Comparison of ENCODE assay signal across 9 cellular contexts in genomic region chr5:139787257-139787567, GRCh38. TPM values are rescaled to one million over a fixed set of nuclear protein-coding genes. Genes with fewer than 3 reads are reported as not detected.
DNase-seq lines count a peak whose midpoint lies in the region; ATAC-seq and TF ChIP-seq lines count a peak whose summit lies in the region.
"Had no signal": no experiment of that assay in that cellular context is flagged by ENCODE, and none has a peak within 500 bp of the region (broad histone marks: within the 10 kb centered on the region; RNA-seq: fewer than 3 reads in every experiment).

No MANE protein-coding gene starts in this region.

- no peaks in the 10 kb centered on the region for H3K27me3 ChIP-seq in Peyer's patch
- H3K27me3 ChIP-seq in gastroesophageal sphincter = no peaks in the 10 kb centered on the region

- peaks cover 50% of the 10 kb centered on the region for H3K27me3 Mint-ChIP-seq in stimulated activated naive CD8-positive, alpha-beta T cell treated with anti-CD3 and anti-CD28 coated beads, Interleukin-15, amount 100 ng/mL, for 72 hours

- H3K9me3 Mint-ChIP-seq in stimulated activated naive CD8-positive, alpha-beta T cell treated with anti-CD3 and anti-CD28 coated beads, Interleukin-15, amount 100 ng/mL, for 72 hours = no peaks in the 10 kb centered on the region
- H3K9me3 Mint-ChIP-seq: activated CD4-positive, alpha-beta T cell treated with anti-CD3 and anti-CD28 coated beads, Interleukin-2, amount 10 ng/mL, durations not matched to agents 7 days and 5 days had no signal

- no peak overlapping the region for H3K4me3 Mint-ChIP-seq in stimulated activated naive CD8-positive, alpha-beta T cell treated with anti-CD3 and anti-CD28 coated beads, Interleukin-15, amount 100 ng/mL, for 72 hours

- TF ChIP-seq POLR2A in Peyer's patch (IDR thresholded peaks at IDR 0.05) (no peak), gastroesophageal sphincter (IDR thresholded peaks at IDR 0.05) (no peak)

- H3K27ac Mint-ChIP-seq in stimulated activated naive CD8-positive, alpha-beta T cell treated with anti-CD3 and anti-CD28 coated beads, Interleukin-15, amount 100 ng/mL, for 72 hours = no peak overlapping the region
- H3K27ac Mint-ChIP-seq: activated CD4-positive, alpha-beta T cell treated with anti-CD3 and anti-CD28 coated beads, Interleukin-2, amount 10 ng/mL, durations not matched to agents 7 days and 5 days had no signal

- peaks cover 0 to 4% (median 0%) of the 10 kb centered on the region in 4 donors for H3K4me1 ChIP-seq in Peyer's patch
- H3K4me1 ChIP-seq in gastroesophageal sphincter = peaks cover 0 to 16% (median 5%) of the 10 kb centered on the region in 3 donors

- WGBS in gastroesophageal sphincter (ENCODE audit: low coverage in 1 of 2), 2 donors = no CpG with 5 or more reads among the region's 5 CpGs

- ATAC-seq in GM21515 (IDR thresholded peaks at IDR 0.05; ENCODE audit: unreplicated experiment) (peak; percentile 13), gastroesophageal sphincter (peak; percentile 4), HG02884 (IDR thresholded peaks at IDR 0.05; ENCODE audit: unreplicated experiment) (no peak)
- peak; percentile 8 for ATAC-seq in stimulated activated naive CD8-positive, alpha-beta T cell treated with anti-CD3 and anti-CD28 coated beads, Interleukin-15, amount 100 ng/mL, for 72 hours

- intact Hi-C loops in posterior vena cava (cut with DNase I) = loop anchor here (5.0 kb wide), 3 partner anchors 60 to 180 kb away; no protein-coding TSS in a partner anchor

- peak overlapping the region in 3 of 4 donors; percentile 32 to 59 (median 59) for H3K4me3 ChIP-seq in Peyer's patch
- peak overlapping the region in 1 of 2 donors; percentile 63 for H3K4me3 ChIP-seq in gastroesophageal sphincter

- H3K9me3 ChIP-seq in Peyer's patch (no peaks in the 10 kb centered on the region), gastroesophageal sphincter (no peaks in the 10 kb centered on the region)

- DNase-seq in Peyer's patch = no peak
- DNase-seq in stimulated activated naive CD8-positive, alpha-beta T cell treated with anti-CD3 and anti-CD28 coated beads, Interleukin-15, amount 100 ng/mL, for 72 hours = no peak
- no peak for DNase-seq in posterior vena cava (ENCODE audit: low spot score)
- DNase-seq in NCI-H524 (lab: John Stamatoyannopoulos, UW) = no peak

- TF ChIP-seq EP300 in gastroesophageal sphincter (IDR thresholded peaks at IDR 0.05) = no peak

- peaks cover 4% of the 10 kb centered on the region for H3K4me1 Mint-ChIP-seq in stimulated activated naive CD8-positive, alpha-beta T cell treated with anti-CD3 and anti-CD28 coated beads, Interleukin-15, amount 100 ng/mL, for 72 hours

- H3K36me3 ChIP-seq in Peyer's patch (no peaks in the 10 kb centered on the region), gastroesophageal sphincter (no peaks in the 10 kb centered on the region)

- TF ChIP-seq CTCF in Peyer's patch (IDR thresholded peaks at IDR 0.05) (no peak), gastroesophageal sphincter (IDR thresholded peaks at IDR 0.05) (no peak)

- H3K27ac ChIP-seq in Peyer's patch (no peak overlapping the region), gastroesophageal sphincter (no peak overlapping the region)

RNA-seq across cellular contexts. Expression of gene PSD2, which starts 8.4 kb away (rescaled TPM):
- total RNA-seq in Peyer's patch (not detected), gastroesophageal sphincter (under 1 TPM in 2 of 4 donors, not detected in 2; 0.13 to 0.16 TPM), posterior vena cava (under 1 TPM; 0.14 TPM)
- total RNA-seq: activated CD4-positive, alpha-beta T cell treated with anti-CD3 and anti-CD28 coated beads, Interleukin-2, amount 10 ng/mL, durations not matched to agents 7 days and 5 days; glomerular endothelial cell had no signal
